ENCODE assay signal across 29 cellular contexts in genomic region chr6:82833481-82833880, GRCh38.
"Had no signal": no experiment of that assay in that cellular context is flagged by ENCODE, and none has a peak within 500 bp of the region (broad histone marks: within the 10 kb centered on the region; RNA-seq: fewer than 3 reads in every experiment).

No MANE protein-coding gene starts in this region.

- FAIRE-seq: colon, endometrium, endothelial cell of umbilical vein, frontal cortex had no signal

- H3K27me3 ChIP-seq: colonic mucosa, dorsolateral prefrontal cortex, esophagus muscularis mucosa, esophagus squamous epithelium, foreskin keratinocyte, gastrocnemius medialis, gastroesophageal sphincter, heart right ventricle, hepatocyte had no signal

- H3K79me2 ChIP-seq: hepatocyte had no signal

- H3K27me3 Mint-ChIP-seq: dendritic cell treated with granulocyte-macrophage colony-stimulating factor and Interleukin-4, amounts not matched to agents 40 ng/mL and 50 ng/mL, for 4 days had no signal

- H3K9me3 Mint-ChIP-seq: endodermal cell had no signal

- H3K4me3 Mint-ChIP-seq: dendritic cell treated with granulocyte-macrophage colony-stimulating factor and Interleukin-4, amounts not matched to agents 40 ng/mL and 50 ng/mL, for 4 days; effector memory CD8-positive, alpha-beta T cell; endodermal cell had no signal

- H3K4me2 ChIP-seq: hepatocyte had no signal

- H3K27ac Mint-ChIP-seq: dendritic cell treated with granulocyte-macrophage colony-stimulating factor and Interleukin-4, amounts not matched to agents 40 ng/mL and 50 ng/mL, for 4 days; effector memory CD8-positive, alpha-beta T cell; endodermal cell had no signal

- ATAC-seq: effector memory CD8-positive, alpha-beta T cell; gastrocnemius medialis; gastroesophageal sphincter; heart left ventricle; heart right ventricle had no signal

- H3K27ac ChIP-seq: colonic mucosa, coronary artery, dorsolateral prefrontal cortex, epithelial cell of prostate, esophagus muscularis mucosa, esophagus squamous epithelium, foreskin keratinocyte, gastrocnemius medialis, gastroesophageal sphincter, heart left ventricle, heart right ventricle, hepatocyte had no signal

- H3K4me3 ChIP-seq: colonic mucosa, coronary artery, dorsolateral prefrontal cortex, esophagus muscularis mucosa, esophagus squamous epithelium, gastrocnemius medialis, gastroesophageal sphincter, heart left ventricle, heart right ventricle, hepatocyte had no signal

- DNase-seq: colonic mucosa; cortex of kidney; dermis blood vessel endothelial cell; dorsolateral prefrontal cortex; effector CD4-positive, alpha-beta T cell; effector CD8-positive, alpha-beta T cell; effector memory CD4-positive, alpha-beta T cell; effector memory CD8-positive, alpha-beta T cell; endodermal cell; erythroblast; esophagus squamous epithelium; foreskin fibroblast; foreskin melanocyte; gastrocnemius medialis; glutamatergic neuron; head of caudate nucleus; heart left ventricle; heart right ventricle had no signal

- H3K9me3 ChIP-seq: colonic mucosa, esophagus muscularis mucosa, esophagus squamous epithelium, gastrocnemius medialis, gastroesophageal sphincter, heart left ventricle, heart right ventricle had no signal

- H2AFZ ChIP-seq: hepatocyte had no signal

- H3K4me1 ChIP-seq: colonic mucosa, esophagus muscularis mucosa, foreskin keratinocyte, gastrocnemius medialis, gastroesophageal sphincter, heart left ventricle, heart right ventricle had no signal

- H3K36me3 ChIP-seq: colonic mucosa, esophagus muscularis mucosa, esophagus squamous epithelium, gastrocnemius medialis, gastroesophageal sphincter, heart left ventricle, heart right ventricle had no signal
